9 cellular contexts compared by ENCODE assay signal in genomic region chrX:1582686-1583437, GRCh38. TPM values are rescaled to one million over a fixed set of nuclear protein-coding genes. Genes with fewer than 3 reads are reported as not detected.
DNase-seq lines count a peak whose midpoint lies in the region; ATAC-seq and TF ChIP-seq lines count a peak whose summit lies in the region.
"Had no signal": no experiment of that assay in that cellular context is flagged by ENCODE, and none has a peak within 500 bp of the region (broad histone marks: within the 10 kb centered on the region; RNA-seq: fewer than 3 reads in every experiment).

No MANE protein-coding gene starts in this region.

- H3K36me3 Mint-ChIP-seq in T-helper 17 cell (ENCODE audit: low read depth): no peaks in the 10 kb centered on the region

- peaks cover 14% of the 10 kb centered on the region for H3K4me1 Mint-ChIP-seq in T-helper 17 cell

- H3K27ac Mint-ChIP-seq in T-helper 17 cell: peak overlapping the region; percentile 92

- H3K4me3 Mint-ChIP-seq in T-helper 17 cell: peak overlapping the region; percentile 75

- no peak for TF ChIP-seq CTCF in choroid plexus epithelial cell (conservative IDR thresholded peaks at IDR 0.05; ENCODE audit: low read depth, low read length)

- H3K27me3 Mint-ChIP-seq in T-helper 17 cell: no peaks in the 10 kb centered on the region

- peak; percentile 77 for ATAC-seq in HG03342 (IDR thresholded peaks at IDR 0.05; ENCODE audit: unreplicated experiment)
- ATAC-seq in T-helper 17 cell: peak; percentile 89
- peak; percentile 80 for ATAC-seq in stimulated activated naive CD8-positive, alpha-beta T cell treated with anti-CD3 and anti-CD28 coated beads, Interleukin-15, Interleukin-2, amounts not matched to agents 100 U/mL and 50 U/mL, for 24 hours

- H3K9me3 ChIP-seq in T-helper 17 cell (ENCODE audit: control insufficient read depth, low read length, poor library complexity, severe bottlenecking): no peaks in the 10 kb centered on the region

- peak; percentile 53 for DNase-seq in activated gamma-delta T cell treated with Interleukin-2 at 50 U/mL for 16 hours
- DNase-seq in activated gamma-delta T cell (lab: John Stamatoyannopoulos, UW): no peak
- DNase-seq in T-helper 17 cell: peak in 1 of 3 donors; percentile 35
- DNase-seq in choroid plexus epithelial cell (ENCODE audit: low read depth): peak; percentile 23
- DNase-seq in stimulated activated naive CD8-positive, alpha-beta T cell treated with anti-CD3 and anti-CD28 coated beads, Interleukin-15, Interleukin-2, amounts not matched to agents 100 U/mL and 50 U/mL, for 24 hours: peak; percentile 35
- no peak for DNase-seq in pons (ENCODE audit: low spot score)
- no peak for DNase-seq in NCI-H1417 (lab: John Stamatoyannopoulos, UW)

- H3K4me3 ChIP-seq in choroid plexus epithelial cell (ENCODE audit: low read depth, low read length): no peak overlapping the region

RNA-seq across cellular contexts. Expression of gene AKAP17A, which starts 8.5 kb away (rescaled TPM):
- total RNA-seq in T-helper 17 cell: 100 to 1,000 TPM in 1 of 2 donors, 10 to 100 TPM in 1; 98.7 to 102 TPM

RNA-seq across cellular contexts. Expression of gene ASMT, which starts 32.0 kb away (rescaled TPM):
- under 1 TPM; 0.52 to 0.57 TPM for total RNA-seq in T-helper 17 cell
- total RNA-seq: renal cortical epithelial cell had no signal

RNA-seq across cellular contexts. Expression of gene P2RY8, which starts 45.9 kb away (rescaled TPM):
- total RNA-seq in T-helper 17 cell: 100 to 1,000 TPM; 131 to 141 TPM

Comparison
In these comparisons a context has a peak if more than half of its experiments do, and no peak if none do; other contexts are left out.
1. DNase-seq: peak in activated gamma-delta T cell treated with Interleukin-2 at 50 U/mL for 16 hours (single experiment), choroid plexus epithelial cell (single experiment) and stimulated activated naive CD8-positive, alpha-beta T cell treated with anti-CD3 and anti-CD28 coated beads, Interleukin-15, Interleukin-2, amounts not matched to agents 100 U/mL and 50 U/mL, for 24 hours (single experiment); none in activated gamma-delta T cell (single experiment), pons (single experiment) and NCI-H1417 (0 of 3).
2. Peak in every context shown above with its lines, with median percentiles within 50 percentile points of each other: ATAC-seq.